8 cellular contexts compared by ENCODE assay signal in the genomic region with DNA sequence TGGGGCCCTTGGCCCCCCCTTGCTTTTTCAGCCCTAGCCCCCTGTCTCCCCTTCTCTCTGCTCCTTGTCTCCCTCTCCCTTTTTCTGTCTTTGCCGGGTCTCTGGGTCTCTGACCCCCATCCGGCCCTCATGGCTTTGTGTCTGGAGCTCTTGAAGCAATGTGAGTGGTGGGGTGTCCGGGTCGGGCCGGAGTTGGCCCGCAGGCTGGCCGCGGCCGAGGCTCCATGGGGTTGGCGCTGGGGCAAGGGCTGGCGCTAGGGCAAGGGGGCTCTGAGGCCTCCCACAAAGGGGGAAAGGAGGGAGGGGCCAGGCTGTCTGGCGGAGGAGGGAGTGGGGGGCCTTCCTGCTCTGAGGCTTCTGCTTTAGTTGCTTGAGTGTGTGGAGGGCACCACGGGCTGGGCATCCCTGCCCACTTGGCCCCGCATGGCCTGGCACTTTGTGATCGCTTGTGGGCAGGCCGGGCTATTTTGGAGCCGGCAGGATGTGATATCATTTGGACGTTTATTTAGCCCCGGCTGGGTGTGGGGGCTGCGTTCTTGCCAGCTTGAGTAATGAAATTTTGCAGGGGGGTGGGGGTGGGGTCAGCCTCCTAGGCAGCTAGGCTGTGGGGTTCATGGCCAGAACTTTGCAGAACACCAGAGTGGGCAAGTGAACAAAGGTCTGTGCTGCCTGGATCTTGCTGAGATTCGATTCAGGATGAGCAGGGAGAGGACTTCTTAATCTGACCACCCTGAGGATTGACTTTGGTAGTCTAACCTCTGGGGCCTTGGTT.
DNase-seq lines count a peak whose midpoint lies in the region; ATAC-seq and TF ChIP-seq lines count a peak whose summit lies in the region.

No MANE protein-coding gene starts in this region.

- H2AFZ ChIP-seq in ACC112 (ENCODE audit: low read length, unreplicated experiment), result no peak overlapping the region
- no peak overlapping the region for H2AFZ ChIP-seq in neuron (ENCODE audit: low read depth, low read length)

- peak overlapping the region; percentile 69 for H3K27ac ChIP-seq in ACC112 (ENCODE audit: low read depth, low read length)
- no peak overlapping the region for H3K27ac ChIP-seq in WERI-Rb-1

- H3K4me1 ChIP-seq in ACC112 (ENCODE audit: control insufficient read depth, insufficient read depth, low read length, unreplicated experiment), result peaks cover 49% of the 10 kb centered on the region
- H3K4me1 ChIP-seq in neuron (ENCODE audit: insufficient read depth, low read length), result peaks cover 32% of the 10 kb centered on the region

- TF ChIP-seq CTCF in WERI-Rb-1 (IDR thresholded peaks at IDR 0.05; ENCODE audit: low read depth, low read length) (no peak), fibroblast of villous mesenchyme (IDR thresholded peaks at IDR 0.05; ENCODE audit: insufficient read depth, low read depth, low read length) (no peak), omental fat pad (IDR thresholded peaks at IDR 0.05) (no peak)

- peaks cover 60% of the 10 kb centered on the region for H3K79me2 ChIP-seq in ACC112 (ENCODE audit: control insufficient read depth, insufficient read depth, low read length, unreplicated experiment)

- no peak for ATAC-seq in omental fat pad (ENCODE audit: low FRiP score)

- H3K36me3 ChIP-seq in ACC112 (ENCODE audit: insufficient read depth, low read length), result no peaks in the 10 kb centered on the region
- peaks cover 5% of the 10 kb centered on the region for H3K36me3 ChIP-seq in H7 (replicated peaks; ENCODE audit: control insufficient read depth, insufficient read depth, low read length)
- H3K36me3 ChIP-seq in WERI-Rb-1, result peaks cover 6% of the 10 kb centered on the region; the same call in 1 of the 2 replicates
- no peaks in the 10 kb centered on the region for H3K36me3 ChIP-seq in neuron (ENCODE audit: insufficient read depth, low read length)

- H3K27me3 ChIP-seq in ACC112 (ENCODE audit: insufficient read depth, low read length) (no peaks in the 10 kb centered on the region), H7 (ENCODE audit: control insufficient read depth, insufficient read depth, low read length) (no peaks in the 10 kb centered on the region), WERI-Rb-1 (ENCODE audit: insufficient read depth, low read depth, severe bottlenecking) (no peaks in the 10 kb centered on the region), neuron (ENCODE audit: insufficient read depth, low read length) (no peaks in the 10 kb centered on the region)

- H3K4me3 ChIP-seq in ACC112 (ENCODE audit: low read depth, low read length) (peak overlapping the region; percentile 84), H7 (ENCODE audit: insufficient read depth, low read depth, low read length) (peak overlapping the region; percentile 78), WERI-Rb-1 (ENCODE audit: low read depth, low read length) (peak overlapping the region; percentile 58), fibroblast of villous mesenchyme (ENCODE audit: low read depth, low read length) (peak overlapping the region; percentile 96), neuron (ENCODE audit: low read length) (peak overlapping the region; percentile 98)

- H3K9me3 ChIP-seq in WERI-Rb-1 (ENCODE audit: severe bottlenecking) (peaks cover 2% of the 10 kb centered on the region), neuron (ENCODE audit: low read length) (no peaks in the 10 kb centered on the region)

- peak; percentile 73 for DNase-seq in H7
- no peak for DNase-seq in WERI-Rb-1
- peak; percentile 48 for DNase-seq in fibroblast of villous mesenchyme (ENCODE audit: low read depth)
- no peak for DNase-seq in amniotic stem cell (lab: John Stamatoyannopoulos, UW)
- no peak for DNase-seq in cerebellum (ENCODE audit: low spot score)
- no peak for DNase-seq in omental fat pad (ENCODE audit: low spot score)

Comparison
In these comparisons a context has a peak if more than half of its experiments do, and no peak if none do; other contexts are left out.
1. DNase-seq: peak in H7 (single experiment) and fibroblast of villous mesenchyme (single experiment); none in WERI-Rb-1 (single experiment), amniotic stem cell (single experiment), cerebellum (single experiment) and omental fat pad (single experiment).
2. Peak in every context shown above with its lines, with median percentiles within 50 percentile points of each other: H3K4me3 ChIP-seq.